In genomic region chr11:1102221-1102971, GRCh38 we compare ENCODE assay signal across 24 cellular contexts. TPM values are rescaled to one million over a fixed set of nuclear protein-coding genes. Genes with fewer than 3 reads are reported as not detected.
"Had no signal": no experiment of that assay in that cellular context is flagged by ENCODE, and none has a peak within 500 bp of the region (broad histone marks: within the 10 kb centered on the region; RNA-seq: fewer than 3 reads in every experiment).

No MANE protein-coding gene starts in this region.

- DNase-seq: effector memory CD8-positive, alpha-beta T cell; gastrocnemius medialis; heart right ventricle; hypothalamus; islet precursor cell; occipital lobe; sigmoid colon; stimulated activated CD4-positive, alpha-beta T cell treated with anti-CD3 and anti-CD28 coated beads, Interleukin-12 subunit alpha, Interleukin-12 subunit beta, amount 100 ng/mL, for 4 hours; stimulated activated naive CD4-positive, alpha-beta T cell treated with Interleukin-2 at 50 U/mL for 16 hours; uterus had no signal

- H3K4me2 ChIP-seq: neural progenitor cell had no signal

- H3K4me3 ChIP-seq: esophagus muscularis mucosa, gastrocnemius medialis, heart right ventricle, neural progenitor cell, pancreas, prostate gland, sigmoid colon, skin epidermis, uterus had no signal

- H3K4me3 Mint-ChIP-seq: dendritic cell treated with granulocyte-macrophage colony-stimulating factor and Interleukin-4, amounts not matched to agents 40 ng/mL and 50 ng/mL, for 4 days; effector memory CD8-positive, alpha-beta T cell; natural killer cell treated with Interleukin-12 subunit alpha and Interleukin-12 subunit beta and Interleukin-15 and Interleukin-18, amount 100 ng/mL, for 72 hours; neural progenitor cell; type B pancreatic cell had no signal

- H3K36me3 ChIP-seq: esophagus muscularis mucosa, gastrocnemius medialis, heart right ventricle, neural progenitor cell, pancreas, prostate gland, sigmoid colon, uterus had no signal

- ATAC-seq: effector memory CD8-positive, alpha-beta T cell; gastrocnemius medialis; natural killer cell treated with Interleukin-12 subunit alpha and Interleukin-12 subunit beta and Interleukin-15 and Interleukin-18, amount 100 ng/mL, for 72 hours; pancreas had no signal

- H3K27ac Mint-ChIP-seq: dendritic cell treated with granulocyte-macrophage colony-stimulating factor and Interleukin-4, amounts not matched to agents 40 ng/mL and 50 ng/mL, for 4 days; effector memory CD8-positive, alpha-beta T cell; natural killer cell treated with Interleukin-12 subunit alpha and Interleukin-12 subunit beta and Interleukin-15 and Interleukin-18, amount 100 ng/mL, for 72 hours; neural progenitor cell; type B pancreatic cell had no signal

- H3K27me3 ChIP-seq: neural progenitor cell, pancreas, uterus had no signal

- H3K9me3 ChIP-seq: esophagus muscularis mucosa, gastrocnemius medialis, heart right ventricle, pancreas, prostate gland, sigmoid colon, uterus had no signal

- H3K4me1 Mint-ChIP-seq: neural progenitor cell had no signal

- H3K27ac ChIP-seq: epithelial cell of prostate, esophagus muscularis mucosa, gastrocnemius medialis, heart right ventricle, neural progenitor cell, pancreas, prostate gland, sigmoid colon, skin epidermis, uterus had no signal

- H3K36me3 Mint-ChIP-seq: natural killer cell treated with Interleukin-12 subunit alpha and Interleukin-12 subunit beta and Interleukin-15 and Interleukin-18, amount 100 ng/mL, for 72 hours; neural progenitor cell; type B pancreatic cell had no signal

- H3K4me1 ChIP-seq: esophagus muscularis mucosa, gastrocnemius medialis, heart right ventricle, neural progenitor cell, pancreas, prostate gland, sigmoid colon, uterus had no signal

- H3K9ac ChIP-seq: neural progenitor cell had no signal

- H3K27me3 Mint-ChIP-seq: dendritic cell treated with granulocyte-macrophage colony-stimulating factor and Interleukin-4, amounts not matched to agents 40 ng/mL and 50 ng/mL, for 4 days; natural killer cell treated with Interleukin-12 subunit alpha and Interleukin-12 subunit beta and Interleukin-15 and Interleukin-18, amount 100 ng/mL, for 72 hours; type B pancreatic cell had no signal

- H2AFZ ChIP-seq: neural progenitor cell had no signal

- H3K9me3 Mint-ChIP-seq: effector memory CD8-positive, alpha-beta T cell; natural killer cell treated with Interleukin-12 subunit alpha and Interleukin-12 subunit beta and Interleukin-15 and Interleukin-18, amount 100 ng/mL, for 72 hours; type B pancreatic cell had no signal

- FAIRE-seq: colon, pancreas had no signal

RNA-seq across cellular contexts. Expression of gene MUC2, which starts 27.7 kb away (rescaled TPM):
- total RNA-seq: fibroblast of villous mesenchyme; liver; myocyte; natural killer cell treated with Interleukin-12 subunit alpha and Interleukin-12 subunit beta and Interleukin-15 and Interleukin-18, amount 100 ng/mL, for 72 hours; occipital lobe; renal cortical epithelial cell had no signal
- polyA plus RNA-seq: heart right ventricle had no signal

RNA-seq across cellular contexts. Expression of gene MUC5AC, which starts 55.4 kb away (rescaled TPM):
- total RNA-seq: fibroblast of villous mesenchyme; gastrocnemius medialis; heart right ventricle; liver; myocyte; natural killer cell treated with Interleukin-12 subunit alpha and Interleukin-12 subunit beta and Interleukin-15 and Interleukin-18, amount 100 ng/mL, for 72 hours; occipital lobe; renal cortical epithelial cell had no signal
- polyA plus RNA-seq: heart right ventricle, liver had no signal
